ENCODE assay signal across 19 cellular contexts in the genomic region with DNA sequence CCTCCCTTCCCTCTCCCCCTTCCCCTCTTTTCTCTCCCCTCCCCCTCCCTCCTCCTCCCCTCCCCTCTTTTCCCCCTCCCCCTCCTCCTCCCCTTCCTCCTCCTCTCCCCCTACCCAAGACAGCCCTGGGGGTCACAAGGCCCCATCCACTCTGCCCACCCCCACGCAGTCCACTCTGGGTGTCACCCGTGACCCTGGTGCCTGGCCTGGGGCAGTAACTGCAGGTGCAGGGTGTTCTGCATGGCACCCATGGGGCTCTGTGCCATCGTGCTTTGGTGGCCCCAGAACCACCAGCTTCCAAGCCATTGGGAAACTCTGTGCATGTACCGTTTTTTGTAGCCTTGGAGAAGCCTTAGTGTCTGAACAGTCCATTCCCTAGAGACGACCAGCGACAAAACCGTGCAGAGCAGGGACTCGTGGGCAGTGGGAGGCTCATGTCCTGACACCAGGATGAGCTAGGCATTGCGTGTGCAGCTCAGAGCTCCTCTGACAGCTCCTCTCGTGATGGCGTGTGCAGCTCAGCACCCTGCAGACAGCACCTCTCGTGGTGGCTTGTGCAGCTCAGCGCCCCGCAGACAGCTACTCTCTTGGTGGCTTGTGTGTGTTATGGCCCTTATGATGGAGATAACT. TPM values are rescaled to one million over a fixed set of nuclear protein-coding genes. Genes with fewer than 3 reads are reported as not detected.
DNase-seq lines count a peak whose midpoint lies in the region; ATAC-seq, FAIRE-seq and TF ChIP-seq lines count a peak whose summit lies in the region.
"Had no signal": no experiment of that assay in that cellular context is flagged by ENCODE, and none has a peak within 500 bp of the region (broad histone marks: within the 10 kb centered on the region; RNA-seq: fewer than 3 reads in every experiment).

No MANE protein-coding gene starts in this region.

- H3K4me2 ChIP-seq in H1 (ENCODE audit: insufficient read depth in 1 of 2, low read depth in 2 of 2, low read length in 2 of 2): no peak overlapping the region

- no peak overlapping the region for H2BK12ac ChIP-seq in H1 (ENCODE audit: low read depth, low read length)

- TF ChIP-seq EP300 in H1 (IDR thresholded peaks at IDR 0.05; ENCODE audit: borderline replicate concordance in 1 of 2, low read depth in 2 of 2, low read length in 2 of 2): no peak

- no peak overlapping the region for H2BK20ac ChIP-seq in H1 (ENCODE audit: low read length)

- H4K8ac ChIP-seq in H1 (ENCODE audit: extremely low read depth, insufficient read depth, low read length): no peak overlapping the region

- no peak for FAIRE-seq in H1 (lab: Jason Lieb, UNC)
- FAIRE-seq: D721Med had no signal

- DNase-seq in Right ventricle myocardium inferior (ENCODE audit: missing footprints): peak; percentile 33
- no peak for DNase-seq in heart right ventricle
- DNase-seq in H1 (ENCODE audit: low read depth in 1 of 2, low spot score in 2 of 2): no peak
- DNase-seq in posterior vena cava (ENCODE audit: low spot score): peak; percentile 47
- DNase-seq in aorta: peak; percentile 34 to 48
- DNase-seq in NCI-H2107 treated with DMSO at 0.1 percent for 48 hours (lab: John Stamatoyannopoulos, UW; ENCODE audit: unreplicated experiment): no peak
- DNase-seq in NCI-H2227 treated with DMSO at 0.1 percent for 48 hours (lab: John Stamatoyannopoulos, UW): no peak
- DNase-seq: DMS79, GOT3, KBM-7, MV-4-11, NCI-H1417 treated with DMSO at 0.1 percent for 48 hours, NCI-H2029, NCI-H2171 treated with DMSO at 0.1 percent for 48 hours, NCI-H774, PC-3 had no signal

- H4K20me1 ChIP-seq in H1 (replicated peaks in 1 of 2; ENCODE audit: control insufficient read depth in 1 of 2, insufficient read depth in 2 of 2, low read length in 2 of 2): peaks cover 0 to 3% of the 10 kb centered on the region in 2 experiments

- H3K23me2 ChIP-seq in H1 (ENCODE audit: low read depth, low read length): peaks cover 10% of the 10 kb centered on the region; the same call in 1 of the 2 replicates

- H3K27ac ChIP-seq in heart right ventricle (no peak overlapping the region), H1 (ENCODE audit: low read depth, low read length) (no peak overlapping the region), aorta (ENCODE audit: low read depth in 1 of 2, low read length in 2 of 2) (no peak overlapping the region)
- H3K27ac ChIP-seq: 22Rv1 had no signal

- H3K27me3 ChIP-seq in heart right ventricle: no peaks in the 10 kb centered on the region
- no peaks in the 10 kb centered on the region for H3K27me3 ChIP-seq in H1 (replicated peaks in 1 of 4; ENCODE audit: control insufficient read depth in 3 of 4, extremely low read depth in 1 of 4, insufficient read depth in 3 of 4, low read length in 3 of 4)
- no peaks in the 10 kb centered on the region for H3K27me3 ChIP-seq in aorta (ENCODE audit: control insufficient read depth in 1 of 2, insufficient read depth in 2 of 2, low read length in 1 of 2)

- H3K56ac ChIP-seq in H1 (replicated peaks; ENCODE audit: insufficient read length, low read depth, low read length): no peak overlapping the region

- H3K79me1 ChIP-seq in H1 (ENCODE audit: low read depth, low read length): no peaks in the 10 kb centered on the region

- no peak overlapping the region for H2AFZ ChIP-seq in H1 (ENCODE audit: low read length)

- POLR2A ChIA-PET in H1 (lab: Charles Lee; ENCODE audit: partially characterized antibody): no interaction called here

- H3K36me3 ChIP-seq in heart right ventricle (peaks cover 0 to 60% (median 0%) of the 10 kb centered on the region in 9 donors), H1 (ENCODE audit: control insufficient read depth in 2 of 4, insufficient read depth in 4 of 4, low read length in 3 of 4) (no peaks in the 10 kb centered on the region), aorta (ENCODE audit: control insufficient read depth in 1 of 2, insufficient read depth in 2 of 2, low read length in 1 of 2) (no peaks in the 10 kb centered on the region)

- TF ChIP-seq CTCF in heart right ventricle (IDR thresholded peaks at IDR 0.05): no peak
- TF ChIP-seq CTCF in H1 (IDR thresholded peaks at IDR 0.05; ENCODE audit: control extremely low read depth in 1 of 3, insufficient read depth in 1 of 3, low read depth in 1 of 3, low read length in 3 of 3): no peak

- whole genome bisulfite sequencing in heart right ventricle, 2 donors: 81 to 85% methylated on average over 14 of the region's 14 CpGs
- 79% methylated on average over 13 of the region's 14 CpGs; no CpG with 5 or more reads in 1 of the 2 experiments for WGBS in H1 (ENCODE audit: extremely low coverage in 1 of 2, insufficient coverage in 1 of 2, insufficient read length in 1 of 2, insufficient replicate concordance in 2 of 2, low coverage in 1 of 2, low lambda C conversion rate in 2 of 2, missing lambda C conversion rate in 1 of 2), 2 experiments
- WGBS in aorta, 2 donors: 83 to 84% methylated on average over 14 of the region's 14 CpGs

- H2BK15ac ChIP-seq in H1 (ENCODE audit: low read length): 0 out of 2 replicates have a peak overlapping the region, but pooled peaks have one; percentile 46

- H2BK120ac ChIP-seq in H1 (replicated peaks; ENCODE audit: low read depth, low read length): no peak overlapping the region

- no peak overlapping the region for H3K23ac ChIP-seq in H1 (ENCODE audit: insufficient read length)

- no peak overlapping the region for H3K9ac ChIP-seq in H1 (replicated peaks in 1 of 4; ENCODE audit: extremely low read depth in 1 of 4, low read depth in 3 of 4, low read length in 3 of 4)

- CTCF ChIA-PET in H1 (lab: Charles Lee; ENCODE audit: partially characterized antibody): interaction anchor here (1.5 to 4.9 kb wide), 4 partner anchors 8 to 28 kb away, joined by 4 to 20 read pairs (median 8); no protein-coding TSS in a partner anchor

- no peak overlapping the region for H3K4me3 ChIP-seq in heart right ventricle
- no peak overlapping the region for H3K4me3 ChIP-seq in H1 (ENCODE audit: extremely low read depth in 1 of 4, insufficient read depth in 2 of 4, low read depth in 3 of 4, low read length in 4 of 4)
- no peak overlapping the region for H3K4me3 ChIP-seq in aorta (ENCODE audit: low read length in 2 of 2)

- no peak overlapping the region for H3K4ac ChIP-seq in H1 (replicated peaks; ENCODE audit: insufficient read length, low read depth, low read length)

- no peak overlapping the region for H4K5ac ChIP-seq in H1 (ENCODE audit: insufficient read length, low read depth, low read length)

- TF ChIP-seq RAD21 in H1 (IDR thresholded peaks at IDR 0.05 in 1 of 2, conservative IDR thresholded peaks at IDR 0.05 in 1 of 2; ENCODE audit: low read depth in 2 of 2, low read length in 2 of 2): no peak

- H2AK5ac ChIP-seq in H1 (ENCODE audit: low read depth, low read length): no peak overlapping the region

- H2BK5ac ChIP-seq in H1 (ENCODE audit: low read depth, low read length): no peak overlapping the region

- intact Hi-C loops in Right ventricle myocardium inferior (cut with DNase I) (no loop called here), heart right ventricle (cut with DNase I) (no loop called here), posterior vena cava (cut with DNase I) (no loop called here), aorta (cut with DNase I) (no loop called here)

- H3K4me1 ChIP-seq in heart right ventricle: no peaks in the 10 kb centered on the region
- no peaks in the 10 kb centered on the region for H3K4me1 ChIP-seq in H1 (replicated peaks in 1 of 4; ENCODE audit: control insufficient read depth in 3 of 4, insufficient read depth in 4 of 4, low read length in 3 of 4)
- no peaks in the 10 kb centered on the region for H3K4me1 ChIP-seq in aorta (ENCODE audit: control insufficient read depth in 1 of 2, insufficient read depth in 2 of 2, low read length in 2 of 2)

- H4K91ac ChIP-seq in H1 (replicated peaks; ENCODE audit: insufficient read length, low read length): no peak overlapping the region

- H3K79me2 ChIP-seq in H1 (ENCODE audit: control insufficient read depth in 1 of 2, insufficient read depth in 2 of 2, low read length in 2 of 2): no peaks in the 10 kb centered on the region

- no peak overlapping the region; the same call in 1 of the 2 replicates for H3K18ac ChIP-seq in H1 (ENCODE audit: extremely low read depth, low read length)

- no peaks in the 10 kb centered on the region for H3K9me3 ChIP-seq in heart right ventricle
- peaks cover 0 to 3% of the 10 kb centered on the region in 2 experiments; a peak in 1 of 4 replicates for H3K9me3 ChIP-seq in H1 (ENCODE audit: insufficient read depth in 2 of 2, low read depth in 1 of 2, low read length in 1 of 2)
- no peaks in the 10 kb centered on the region for H3K9me3 ChIP-seq in aorta (ENCODE audit: control insufficient read depth, low read length)

- TF ChIP-seq POLR2A in H1 (IDR thresholded peaks at IDR 0.05; ENCODE audit: control extremely low read depth in 1 of 2, low read depth in 2 of 2, low read length in 2 of 2): no peak

- no peak overlapping the region for H3K14ac ChIP-seq in H1 (ENCODE audit: insufficient read length)

- ATAC-seq in Right ventricle myocardium inferior: no peak
- no peak for ATAC-seq in heart right ventricle
- ATAC-seq in aorta (ENCODE audit: low FRiP score): no peak
- ATAC-seq in GM19328 (IDR thresholded peaks at IDR 0.05; ENCODE audit: unreplicated experiment): no peak
- ATAC-seq: PC-3 had no signal

TF ChIP-seq in H1, 55 proteins besides CTCF, POLR2A, EP300 and RAD21 (continues in another document):
- no peak for TF ChIP-seq CREB1 (IDR thresholded peaks at IDR 0.05)
- TF ChIP-seq TBP (IDR thresholded peaks at IDR 0.05; ENCODE audit: low read depth, low read length): no peak
- no peak for TF ChIP-seq SP2 (IDR thresholded peaks at IDR 0.05; ENCODE audit: low read length)
- TF ChIP-seq BCL11A (IDR thresholded peaks at IDR 0.05; ENCODE audit: low read depth in 2 of 2, low read length in 2 of 2): no peak
- TF ChIP-seq TAF7 (optimal IDR thresholded peaks at IDR 0.05; ENCODE audit: borderline replicate concordance, low read depth, low read length): no peak
- TF ChIP-seq RNF2 (IDR thresholded peaks at IDR 0.05; ENCODE audit: borderline replicate concordance, low read depth, low read length, missing control alignments, poor library complexity, severe bottlenecking): no peak

RNA-seq across cellular contexts. Expression of a gene that starts 43.7 kb away (rescaled TPM):
- not detected for total RNA-seq in Right ventricle myocardium inferior
- total RNA-seq in heart right ventricle: under 1 TPM in 3 of 10 donors, not detected in 7; 0.20 to 0.45 (median 0.31) TPM
- polyA plus RNA-seq in heart right ventricle: under 1 TPM; 0.04 to 0.07 TPM
- total RNA-seq in H1 (2021; fragmentation: NEBNext Ultra II Directional; extraction: Animal tissue kit (Norgen Biotek cat#: 25700)): 0.43 and 0.67 TPM in 2 replicates
- polyA plus RNA-seq in H1 (2011; rRNA removed): 0.85 and 0.98 TPM in 2 replicates
- polyA plus RNA-seq in H1 (2011; cell fraction: cytosol; rRNA removed): 0.93 TPM
- polyA plus RNA-seq in H1 (2011; cell fraction: nucleus; rRNA removed): 4.3 TPM
- 0.39 to 1.4 TPM (median 0.95 TPM) in 4 replicates for polyA plus RNA-seq in H1 (2012, experiment 1 of 2)
- polyA plus RNA-seq in H1 (2012, experiment 2 of 2): 0.12 TPM
- polyA plus RNA-seq in H1 (2013, experiment 1 of 2): 0.18 TPM
- 0.18 TPM for polyA plus RNA-seq in H1 (2013, experiment 2 of 2)
- polyA minus RNA-seq in H1 (2011; rRNA and poly(A)+ RNA removed): 1.5 and 3.2 TPM in 2 replicates
- polyA minus RNA-seq in H1 (2011; cell fraction: cytosol; rRNA and poly(A)+ RNA removed): not detected
- 2.6 TPM for polyA minus RNA-seq in H1 (2011; cell fraction: nucleus; rRNA and poly(A)+ RNA removed)
- total RNA-seq in posterior vena cava: under 1 TPM in 1 of 2 donors, not detected in 1; 0.10 TPM
- total RNA-seq in aorta: under 1 TPM in 1 of 2 donors, not detected in 1; 0.69 TPM
- polyA plus RNA-seq in aorta: under 1 TPM in 1 of 2 donors, not detected in 1; 0.08 TPM
- total RNA-seq: PC-3 had no signal

Comparison
In these comparisons a context has a peak if more than half of its experiments do, and no peak if none do; other contexts are left out.
1. DNase-seq: peak in Right ventricle myocardium inferior (single experiment), posterior vena cava (single experiment) and aorta (2 of 2); none in heart right ventricle (0 of 2), H1 (0 of 2), NCI-H2107 treated with DMSO at 0.1 percent for 48 hours (single experiment) and NCI-H2227 treated with DMSO at 0.1 percent for 48 hours (single experiment).